In genomic region chr7:105565190-105565589, GRCh38 we compare ENCODE assay signal across 33 cellular contexts. TPM values are rescaled to one million over a fixed set of nuclear protein-coding genes. Genes with fewer than 3 reads are reported as not detected.
"Had no signal": no experiment of that assay in that cellular context is flagged by ENCODE, and none has a peak within 500 bp of the region (broad histone marks: within the 10 kb centered on the region; RNA-seq: fewer than 3 reads in every experiment).

No MANE protein-coding gene starts in this region.

- H3K27me3 ChIP-seq: brain microvascular endothelial cell, esophagus squamous epithelium, gastroesophageal sphincter had no signal

- ATAC-seq: activated CD4-positive, CD25-positive, alpha-beta regulatory T cell treated with anti-CD3 and anti-CD28 coated beads, Interleukin-2, amount 50 U/mL, for 24 hours; activated CD8-positive, alpha-beta T cell treated with anti-CD3 and anti-CD28 coated beads for 36 hours; activated T-cell treated with anti-CD3 and anti-CD28 coated beads, Interleukin-2, amount 50 U/mL, for 4 hours; activated T-helper 17 cell treated with anti-CD3 and anti-CD28 coated beads, Interleukin-2, amount 50 U/mL, for 72 hours; gastroesophageal sphincter; T-helper 17 cell had no signal

- H3K4me1 ChIP-seq: esophagus squamous epithelium, gastroesophageal sphincter had no signal

- H3K27ac ChIP-seq: brain microvascular endothelial cell, coronary artery, epithelial cell of prostate, esophagus squamous epithelium, gastroesophageal sphincter, WERI-Rb-1 had no signal

- H3K4me1 Mint-ChIP-seq: activated B cell treated with CpG ODN at 0.5 μM for 24 hours; activated T-helper 17 cell treated with anti-CD3 and anti-CD28 coated beads, Interleukin-2, amount 50 U/mL, for 72 hours; central memory CD8-positive, alpha-beta T cell; T-helper 17 cell had no signal

- H3K9me3 ChIP-seq: esophagus squamous epithelium, gastroesophageal sphincter had no signal

- H3K4me3 ChIP-seq: coronary artery, esophagus squamous epithelium, gastroesophageal sphincter had no signal

- H3K9me3 Mint-ChIP-seq: activated B cell treated with CpG ODN at 0.5 μM for 24 hours; activated CD8-positive, alpha-beta T cell treated with anti-CD3 and anti-CD28 coated beads for 36 hours; activated T-cell treated with anti-CD3 and anti-CD28 coated beads, Interleukin-2, amount 50 U/mL, for 4 hours; activated T-helper 17 cell treated with anti-CD3 and anti-CD28 coated beads, Interleukin-2, amount 50 U/mL, for 72 hours; central memory CD8-positive, alpha-beta T cell; dendritic cell treated with granulocyte-macrophage colony-stimulating factor and Interleukin-4, amounts not matched to agents 40 ng/mL and 50 ng/mL, for 4 days; T-helper 2 cell treated with Interferon-gamma antibody and Interleukin-4, amounts not matched to agents 5 μg/mL and 100 μg/mL, for 36 hours had no signal

- DNase-seq: activated B cell treated with CpG ODN at 0.5 μM for 24 hours; activated CD4-positive, alpha-beta T cell treated with anti-CD3 and anti-CD28 coated beads for 48 hours; activated CD4-positive, alpha-beta T cell treated with anti-CD3 and anti-CD28 coated beads, Interleukin-2, amount 50 U/mL, for 1 hour; activated CD4-positive, alpha-beta T cell treated with anti-CD3 and anti-CD28 coated beads, Interleukin-2, amount 50 U/mL, for 48 hours; activated CD8-positive, alpha-beta memory T cell treated with anti-CD3 and anti-CD28 coated beads for 24 hours; activated CD8-positive, alpha-beta T cell treated with anti-CD3 and anti-CD28 coated beads for 36 hours; activated effector memory CD4-positive, alpha-beta T cell treated with Interleukin-2 at 50 U/mL for 16 hours; activated gamma-delta T cell treated with Interleukin-2 at 50 U/mL for 16 hours; activated naive CD4-positive, alpha-beta T cell treated with anti-CD3 and anti-CD28 coated beads, Interleukin-2, amount 50 U/mL, for 16 hours; activated naive CD4-positive, alpha-beta T cell treated with Interleukin-2 at 50 U/mL for 16 hours; activated T-cell treated with anti-CD3 and anti-CD28 coated beads, Interleukin-2, amount 50 U/mL, for 4 hours; amniotic stem cell; brain microvascular endothelial cell; effector CD4-positive, alpha-beta T cell; esophagus squamous epithelium; foreskin melanocyte; T-helper 1 cell; T-helper 17 cell; T1000; WERI-Rb-1 had no signal

- H3K27me3 Mint-ChIP-seq: activated B cell treated with CpG ODN at 0.5 μM for 24 hours; activated CD8-positive, alpha-beta T cell treated with anti-CD3 and anti-CD28 coated beads for 36 hours; activated naive CD8-positive, alpha-beta T cell; activated T-helper 17 cell treated with anti-CD3 and anti-CD28 coated beads, Interleukin-2, amount 50 U/mL, for 72 hours; central memory CD8-positive, alpha-beta T cell; dendritic cell treated with granulocyte-macrophage colony-stimulating factor and Interleukin-4, amounts not matched to agents 40 ng/mL and 50 ng/mL, for 4 days; T-helper 17 cell had no signal

- H3K4me3 Mint-ChIP-seq: activated B cell treated with CpG ODN at 0.5 μM for 24 hours; activated CD8-positive, alpha-beta T cell treated with anti-CD3 and anti-CD28 coated beads for 36 hours; activated naive CD8-positive, alpha-beta T cell; activated T-cell treated with anti-CD3 and anti-CD28 coated beads, Interleukin-2, amount 50 U/mL, for 4 hours; activated T-helper 17 cell treated with anti-CD3 and anti-CD28 coated beads, Interleukin-2, amount 50 U/mL, for 72 hours; central memory CD8-positive, alpha-beta T cell; dendritic cell treated with granulocyte-macrophage colony-stimulating factor and Interleukin-4, amounts not matched to agents 40 ng/mL and 50 ng/mL, for 4 days; T-helper 17 cell; T-helper 2 cell treated with Interferon-gamma antibody and Interleukin-4, amounts not matched to agents 5 μg/mL and 100 μg/mL, for 36 hours had no signal

- H3K27ac Mint-ChIP-seq: activated B cell treated with CpG ODN at 0.5 μM for 24 hours; activated CD8-positive, alpha-beta T cell treated with anti-CD3 and anti-CD28 coated beads for 36 hours; activated naive CD8-positive, alpha-beta T cell; activated T-helper 17 cell treated with anti-CD3 and anti-CD28 coated beads, Interleukin-2, amount 50 U/mL, for 72 hours; dendritic cell treated with granulocyte-macrophage colony-stimulating factor and Interleukin-4, amounts not matched to agents 40 ng/mL and 50 ng/mL, for 4 days; T-helper 2 cell treated with Interferon-gamma antibody and Interleukin-4, amounts not matched to agents 5 μg/mL and 100 μg/mL, for 36 hours had no signal

RNA-seq across cellular contexts. Expression of gene EFCAB10, which starts 16.1 kb away (rescaled TPM):
- total RNA-seq: activated B cell treated with CpG ODN at 0.5 μM for 24 hours; activated CD8-positive, alpha-beta T cell treated with anti-CD3 and anti-CD28 coated beads for 36 hours; activated T-cell treated with anti-CD3 and anti-CD28 coated beads, Interleukin-2, amount 50 U/mL, for 4 hours; activated T-helper 17 cell treated with anti-CD3 and anti-CD28 coated beads, Interleukin-2, amount 50 U/mL, for 72 hours; cardiac septum; endothelial cell of umbilical vein; esophagus squamous epithelium; fibroblast of lung had no signal
- polyA plus RNA-seq: adipose tissue, endothelial cell of umbilical vein, fibroblast of lung had no signal
